In the genomic region with DNA sequence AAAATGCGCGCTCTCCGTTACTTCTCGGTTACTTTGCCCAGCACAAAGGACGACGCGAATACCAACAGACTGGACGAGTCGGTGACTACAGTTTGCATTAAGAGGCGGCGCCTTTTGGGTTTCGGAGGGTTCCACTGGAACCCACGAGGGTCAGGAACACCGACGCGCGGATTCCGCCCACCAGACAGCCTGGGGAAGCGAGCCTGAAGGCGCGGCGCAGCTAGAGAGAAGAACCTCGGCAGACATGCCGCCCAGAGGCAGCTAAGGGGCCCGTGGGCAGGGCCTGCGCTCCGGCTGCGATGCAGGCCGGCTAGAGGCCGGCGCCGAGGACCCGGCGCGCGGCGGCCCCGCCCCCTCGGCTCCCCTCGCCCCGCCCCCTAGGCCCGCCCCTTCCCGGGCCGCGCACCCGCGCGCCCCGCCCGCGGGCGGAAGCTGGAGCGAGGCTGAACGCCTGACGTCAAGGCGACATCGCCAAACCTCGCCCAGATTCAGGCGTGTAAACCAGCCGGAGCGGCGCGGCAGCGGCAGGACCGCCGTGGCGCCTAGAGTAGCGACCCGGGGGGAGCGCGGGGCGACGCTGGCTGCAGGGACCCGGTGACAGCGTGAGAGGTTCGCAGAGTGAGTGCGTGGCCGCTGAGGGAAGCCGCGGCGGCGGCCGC, we compare ENCODE assay signal across 8 cellular contexts. TPM values are rescaled to one million over a fixed set of nuclear protein-coding genes. Genes with fewer than 3 reads are reported as not detected.
DNase-seq lines count a peak whose midpoint lies in the region; ATAC-seq and TF ChIP-seq lines count a peak whose summit lies in the region.

A gene (plus strand): TSS at position 465 of the 659 bp plus-strand sequence. CDS start 37,826 bp downstream, outside the sequence.

- DNase-seq in NCI-H146 treated with DMSO at 0.1 percent for 48 hours (lab: John Stamatoyannopoulos, UW; ENCODE audit: unreplicated experiment) (peak; percentile 74), T-helper 2 cell (peak; percentile 77 to 94 (median 86)), right atrium auricular region (ENCODE audit: low spot score) (peak; percentile 84), psoas muscle (peak; percentile 88 to 96)

- intact Hi-C loops in psoas muscle (cut with DNase I), result loop anchor here (2.0 to 10.0 kb wide), 5 partner anchors 74 to 253 kb away; a partner anchor contains a TSS

- TF ChIP-seq CTCF in right atrium auricular region (IDR thresholded peaks at IDR 0.05) (no peak), psoas muscle (IDR thresholded peaks at IDR 0.05) (no peak)

- H3K27me3 ChIP-seq in right atrium auricular region, result no peaks in the 10 kb centered on the region
- H3K27me3 ChIP-seq in psoas muscle (ENCODE audit: insufficient read depth in 3 of 3, low read length in 2 of 3), result no peaks in the 10 kb centered on the region

- no peaks in the 10 kb centered on the region for H3K36me3 ChIP-seq in right atrium auricular region
- H3K36me3 ChIP-seq in psoas muscle (ENCODE audit: insufficient read depth in 1 of 2, low read depth in 1 of 2), result peaks cover 0 to 4% of the 10 kb centered on the region in 2 donors
- no peaks in the 10 kb centered on the region for H3K36me3 ChIP-seq in urinary bladder (ENCODE audit: insufficient read depth)

- H3K4me1 ChIP-seq in right atrium auricular region (peaks cover 0 to 40% of the 10 kb centered on the region in 2 donors), psoas muscle (peaks cover 39% of the 10 kb centered on the region), urinary bladder (ENCODE audit: insufficient read depth) (peaks cover 3% of the 10 kb centered on the region)

- peak within 1 kb of the TSS; percentile 67 to 80 for H3K4me3 ChIP-seq in right atrium auricular region
- peak within 1 kb of the TSS; percentile 93 for H3K4me3 ChIP-seq in psoas muscle
- peak within 1 kb of the TSS; percentile 96 for H3K4me3 ChIP-seq in urinary bladder (ENCODE audit: low read depth, low read length)

- H3K27ac ChIP-seq in angular gyrus (ENCODE audit: low read depth, low read length) (peak within 1 kb of the TSS; percentile 85), right atrium auricular region (peak within 1 kb of the TSS; percentile 97 to 98), psoas muscle (peak within 1 kb of the TSS; percentile 98), urinary bladder (ENCODE audit: low read depth) (peak within 1 kb of the TSS; percentile 99)

- 0 to 1% (median 1%) methylated on average over 55 to 83 of the region's 83 CpGs for WGBS in psoas muscle, 3 donors
- under 1% methylated on average over 83 of the region's 83 CpGs for WGBS in urinary bladder

- H3K9me3 ChIP-seq in right atrium auricular region (no peaks in the 10 kb centered on the region), psoas muscle (no peaks in the 10 kb centered on the region)

- ATAC-seq in GM18499 (IDR thresholded peaks at IDR 0.05; ENCODE audit: insufficient read depth, unreplicated experiment) (peak; percentile 58), HG02884 (IDR thresholded peaks at IDR 0.05; ENCODE audit: unreplicated experiment) (peak; percentile 69), psoas muscle (peak; percentile 94 to 97 (median 96))

RNA-seq across cellular contexts. Expression of the gene that starts here (rescaled TPM):
- total RNA-seq in right atrium auricular region (10 to 100 TPM; 73.1 to 74.6 TPM), psoas muscle (10 to 100 TPM; 36.2 to 65.6 (median 54.1) TPM), urinary bladder (302 TPM)
- polyA plus RNA-seq in psoas muscle (10 to 100 TPM; 39.7 to 85.7 (median 69.4) TPM), urinary bladder (145 TPM)

Comparison
In these comparisons a context has a peak if more than half of its experiments do, and no peak if none do; other contexts are left out.
1. Peak in every context shown above with its lines: DNase-seq, ATAC-seq, H3K4me3 ChIP-seq and H3K27ac ChIP-seq.